In genomic region chr16:30053376-30054015, GRCh38 we compare ENCODE assay signal across 1 cellular context.
A peak's percentile ranks its signal among the peaks of the same experiment; 100 is the strongest.
TF ChIP-seq lines count a peak whose summit lies in the region.

No MANE protein-coding gene starts in this region.

TF ChIP-seq in K562, 482 proteins besides CTCF, POLR2A, EP300 and RAD21:
- TF ChIP-seq GABPA (tag; conservative IDR thresholded peaks at IDR 0.05; ENCODE audit: low read depth): peak; percentile 48
- peak; percentile 56 for TF ChIP-seq CREM (IDR thresholded peaks at IDR 0.05; ENCODE audit: low read depth)
- peak; percentile 3 for TF ChIP-seq SAP30 (IDR thresholded peaks at IDR 0.05; ENCODE audit: borderline replicate concordance, insufficient read depth, low read depth, low read length, poor library complexity, severe bottlenecking)
- TF ChIP-seq OTX1 (CRISPR knock-in tag; IDR thresholded peaks at IDR 0.05): no peak
- no peak for TF ChIP-seq ZBTB40 (IDR thresholded peaks at IDR 0.05)
- no peak for TF ChIP-seq ZBTB40 (CRISPR knock-in tag; IDR thresholded peaks at IDR 0.05)
- no peak for TF ChIP-seq ZKSCAN3 (CRISPR knock-in tag; IDR thresholded peaks at IDR 0.05)
- no peak for TF ChIP-seq RBM39 (optimal IDR thresholded peaks at IDR 0.05; ENCODE audit: low read depth, low read length)
- TF ChIP-seq SP1 (CRISPR knock-in tag; IDR thresholded peaks at IDR 0.05): peak; percentile 20; the same call in 1 of the 2 replicates
- TF ChIP-seq SPI1 (IDR thresholded peaks at IDR 0.05; ENCODE audit: borderline replicate concordance, low read depth, low read length): peak; percentile 79; the same call in 1 of the 2 replicates
- TF ChIP-seq HMBOX1 (IDR thresholded peaks at IDR 0.05): 0 out of 2 replicates have a peak, but pooled peaks have one; percentile 21
- TF ChIP-seq RBBP5 (IDR thresholded peaks at IDR 0.05; ENCODE audit: borderline replicate concordance, insufficient read depth, low read length, poor library complexity, severe bottlenecking): peak; percentile 40
- TF ChIP-seq ARID1B (IDR thresholded peaks at IDR 0.05): peak; percentile 33; the same call in 1 of the 2 replicates
- no peak for TF ChIP-seq MBD1 (CRISPR knock-in tag; IDR thresholded peaks at IDR 0.05)
- no peak for TF ChIP-seq PBX2 (CRISPR knock-in tag; IDR thresholded peaks at IDR 0.05; ENCODE audit: low read depth)
- 0 out of 2 replicates have a peak, but pooled peaks have one; percentile 11 for TF ChIP-seq PBX2 (tag; conservative IDR thresholded peaks at IDR 0.05; ENCODE audit: low read depth)
- TF ChIP-seq MYC (IDR thresholded peaks at IDR 0.05; ENCODE audit: low read depth, low read length): no peak
- TF ChIP-seq MYC (CRISPR knock-in tag; IDR thresholded peaks at IDR 0.05; ENCODE audit: borderline replicate concordance, low read depth): 0 out of 2 replicates have a peak, but pooled peaks have one; percentile 3
- TF ChIP-seq PKNOX1 (IDR thresholded peaks at IDR 0.05): peak; percentile 59
- TF ChIP-seq MTA3 (IDR thresholded peaks at IDR 0.05; ENCODE audit: borderline replicate concordance): no peak
- TF ChIP-seq MEIS2 (IDR thresholded peaks at IDR 0.05; ENCODE audit: partially characterized antibody): peak; percentile 64
- TF ChIP-seq TOE1 (IDR thresholded peaks at IDR 0.05; ENCODE audit: borderline replicate concordance): 0 out of 2 replicates have a peak, but pooled peaks have one; percentile 14
- no peak for TF ChIP-seq TOE1 (CRISPR knock-in tag; IDR thresholded peaks at IDR 0.05; ENCODE audit: borderline replicate concordance, low read depth)
- TF ChIP-seq ZNF695 (CRISPR knock-in tag; IDR thresholded peaks at IDR 0.05): no peak
- TF ChIP-seq ETV1 (tag; conservative IDR thresholded peaks at IDR 0.05; ENCODE audit: low read depth): peak; percentile 48
- 0 out of 2 replicates have a peak, but pooled peaks have one; percentile 17 for TF ChIP-seq TAF7 (tag; IDR thresholded peaks at IDR 0.05)
- TF ChIP-seq E2F3 (CRISPR knock-in tag; IDR thresholded peaks at IDR 0.05): no peak
- TF ChIP-seq ZNF717 (CRISPR knock-in tag; IDR thresholded peaks at IDR 0.05): no peak
- peak in 1 of 2 experiments; percentile 2; a peak in 1 of 4 replicates for TF ChIP-seq MNT (conservative IDR thresholded peaks at IDR 0.05)
- 0 out of 2 replicates have a peak, but pooled peaks have one; percentile 61 for TF ChIP-seq PRMT5 (CRISPR knock-in tag; IDR thresholded peaks at IDR 0.05)
- TF ChIP-seq SMARCA4 (IDR thresholded peaks at IDR 0.05): peak; percentile 17; the same call in 1 of the 2 replicates
TF ChIP-seq in K562: peak in this region for 18.
